32 cellular contexts compared by ENCODE assay signal in the genomic region with DNA sequence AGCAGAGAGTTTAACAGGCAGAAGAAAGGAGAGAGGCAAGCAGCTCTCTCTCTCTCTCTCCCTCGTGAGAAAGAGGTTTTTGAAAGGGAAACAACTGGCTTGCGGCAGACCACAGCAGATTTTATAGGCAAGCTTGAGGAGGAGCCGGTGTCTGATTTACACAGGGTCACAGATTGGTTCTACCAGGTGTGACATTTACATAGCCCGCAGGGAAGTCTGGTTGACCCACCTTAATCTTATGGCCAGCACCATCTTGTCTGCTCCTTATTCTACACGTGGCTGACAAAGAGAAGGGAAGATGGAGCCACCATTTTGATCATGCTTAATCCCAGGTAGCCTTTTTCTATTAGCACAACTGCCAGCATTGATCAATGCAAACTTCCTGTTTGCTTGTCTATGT.
"Had no signal": no experiment of that assay in that cellular context is flagged by ENCODE, and none has a peak within 500 bp of the region (broad histone marks: within the 10 kb centered on the region; RNA-seq: fewer than 3 reads in every experiment).

No MANE protein-coding gene starts in this region.

- H3K9me3 Mint-ChIP-seq: activated CD4-positive, alpha-beta memory T cell treated with anti-CD3 and anti-CD28 coated beads, Interleukin-2, amount 10 ng/mL, durations not matched to agents 7 days and 5 days; activated CD4-positive, alpha-beta T cell treated with anti-CD3 and anti-CD28 coated beads, Interleukin-2, amount 10 ng/mL, durations not matched to agents 24 days and 14 days; activated T-cell treated with anti-CD3 and anti-CD28 coated beads, Interleukin-2, amount 50 U/mL, for 4 hours; activated T-helper 17 cell treated with anti-CD3 and anti-CD28 coated beads, Interleukin-2, amount 50 U/mL, for 72 hours; T-helper 1 cell treated with Interleukin-12 subunit alpha and Interleukin-12 subunit beta and Interleukin-4 antibody, amounts not matched to agents 30 μg/mL and 1 μg/mL, for 36 hours had no signal

- H3K4me1 Mint-ChIP-seq: activated CD4-positive, alpha-beta memory T cell treated with anti-CD3 and anti-CD28 coated beads, Interleukin-2, amount 10 ng/mL, durations not matched to agents 7 days and 5 days; activated CD4-positive, alpha-beta T cell treated with anti-CD3 and anti-CD28 coated beads, Interleukin-2, amount 10 ng/mL, durations not matched to agents 24 days and 14 days; activated T-helper 17 cell treated with anti-CD3 and anti-CD28 coated beads, Interleukin-2, amount 50 U/mL, for 72 hours; nephron; stimulated activated memory B cell treated with anti-CD40 and anti-IgM and Interleukin-4, amounts not matched to agents 10 μg/mL and 1 μg/mL and 100 μg/mL, for 72 hours; stimulated activated naive CD8-positive, alpha-beta T cell treated with anti-CD3 and anti-CD28 coated beads, Interleukin-15, amount 100 ng/mL, for 72 hours had no signal

- H3K4me1 ChIP-seq: gastroesophageal sphincter, left lung, lower lobe of right lung, pancreas, prostate gland, sigmoid colon, thyroid gland, upper lobe of left lung, vagina had no signal

- H3K27me3 ChIP-seq: brain microvascular endothelial cell, gastroesophageal sphincter, left lung, pancreas, sigmoid colon, thyroid gland, upper lobe of left lung, vagina had no signal

- H3K4me3 Mint-ChIP-seq: activated CD4-positive, alpha-beta memory T cell treated with anti-CD3 and anti-CD28 coated beads, Interleukin-2, amount 10 ng/mL, durations not matched to agents 7 days and 5 days; activated CD4-positive, alpha-beta T cell treated with anti-CD3 and anti-CD28 coated beads, Interleukin-2, amount 10 ng/mL, durations not matched to agents 24 days and 14 days; activated T-cell treated with anti-CD3 and anti-CD28 coated beads, Interleukin-2, amount 50 U/mL, for 4 hours; activated T-helper 17 cell treated with anti-CD3 and anti-CD28 coated beads, Interleukin-2, amount 50 U/mL, for 72 hours; nephron; stimulated activated memory B cell treated with anti-CD40 and anti-IgM and Interleukin-4, amounts not matched to agents 10 μg/mL and 1 μg/mL and 100 μg/mL, for 72 hours; stimulated activated naive CD8-positive, alpha-beta T cell treated with anti-CD3 and anti-CD28 coated beads, Interleukin-15, amount 100 ng/mL, for 72 hours; T-helper 1 cell treated with Interleukin-12 subunit alpha and Interleukin-12 subunit beta and Interleukin-4 antibody, amounts not matched to agents 30 μg/mL and 1 μg/mL, for 36 hours had no signal

- H3K36me3 ChIP-seq: brain microvascular endothelial cell, gastroesophageal sphincter, left lung, lower lobe of right lung, pancreas, prostate gland, sigmoid colon, thyroid gland, upper lobe of left lung, vagina had no signal

- H3K9me3 ChIP-seq: gastroesophageal sphincter, left lung, lower lobe of right lung, pancreas, prostate gland, sigmoid colon, thyroid gland, upper lobe of left lung, vagina had no signal

- DNase-seq: activated CD4-positive, alpha-beta memory T cell treated with anti-CD3 and anti-CD28 coated beads, Interleukin-2, amount 10 ng/mL, durations not matched to agents 7 days and 5 days; activated CD4-positive, alpha-beta T cell treated with anti-CD3 and anti-CD28 coated beads, Interleukin-2, amount 10 ng/mL, durations not matched to agents 24 days and 14 days; activated gamma-delta T cell treated with Interleukin-2 at 50 U/mL for 16 hours; activated naive CD4-positive, alpha-beta T cell treated with anti-CD3 and anti-CD28 coated beads, Interleukin-2, amount 50 U/mL, for 16 hours; activated T-cell treated with anti-CD3 and anti-CD28 coated beads, Interleukin-2, amount 50 U/mL, for 4 hours; amniotic stem cell; brain microvascular endothelial cell; hippocampal formation; kidney glomerular epithelial cell; left lung; lower lobe of right lung; mesenchymal stem cell; pancreas; retina; sigmoid colon; small intestine; stimulated activated CD4-positive, alpha-beta T cell treated with anti-CD3 and anti-CD28 coated beads, Interleukin-4, amount 100 ng/mL, for 4 hours; stimulated activated CD8-positive, alpha-beta memory T cell treated with anti-CD3 and anti-CD28 coated beads, Interleukin-4, amount 100 ng/mL, for 48 hours; substantia nigra; T-helper 9 cell; thyroid gland; upper lobe of left lung had no signal

- H3K36me3 Mint-ChIP-seq: stimulated activated memory B cell treated with anti-CD40 and anti-IgM and Interleukin-4, amounts not matched to agents 10 μg/mL and 1 μg/mL and 100 μg/mL, for 72 hours had no signal

- ATAC-seq: activated CD4-positive, CD25-positive, alpha-beta regulatory T cell treated with anti-CD3 and anti-CD28 coated beads, Interleukin-2, amount 50 U/mL, for 24 hours; activated T-cell treated with anti-CD3 and anti-CD28 coated beads, Interleukin-2, amount 50 U/mL, for 4 hours; activated T-helper 17 cell treated with anti-CD3 and anti-CD28 coated beads, Interleukin-2, amount 50 U/mL, for 72 hours; gastroesophageal sphincter; left lung; lower lobe of right lung; pancreas; stimulated activated memory B cell treated with anti-CD40 and anti-IgM and Interleukin-4, amounts not matched to agents 10 μg/mL and 1 μg/mL and 100 μg/mL, for 72 hours; stimulated activated naive CD8-positive, alpha-beta T cell treated with anti-CD3 and anti-CD28 coated beads, Interleukin-15, amount 100 ng/mL, for 72 hours had no signal

- H3K27ac ChIP-seq: brain microvascular endothelial cell, gastroesophageal sphincter, left lung, lower lobe of right lung, pancreas, prostate gland, sigmoid colon, thyroid gland, upper lobe of left lung, vagina, VCaP had no signal

- H3K27ac Mint-ChIP-seq: activated CD4-positive, alpha-beta memory T cell treated with anti-CD3 and anti-CD28 coated beads, Interleukin-2, amount 10 ng/mL, durations not matched to agents 7 days and 5 days; activated CD4-positive, alpha-beta T cell treated with anti-CD3 and anti-CD28 coated beads, Interleukin-2, amount 10 ng/mL, durations not matched to agents 24 days and 14 days; activated T-helper 17 cell treated with anti-CD3 and anti-CD28 coated beads, Interleukin-2, amount 50 U/mL, for 72 hours; nephron; stimulated activated memory B cell treated with anti-CD40 and anti-IgM and Interleukin-4, amounts not matched to agents 10 μg/mL and 1 μg/mL and 100 μg/mL, for 72 hours; stimulated activated naive CD8-positive, alpha-beta T cell treated with anti-CD3 and anti-CD28 coated beads, Interleukin-15, amount 100 ng/mL, for 72 hours; T-helper 1 cell treated with Interleukin-12 subunit alpha and Interleukin-12 subunit beta and Interleukin-4 antibody, amounts not matched to agents 30 μg/mL and 1 μg/mL, for 36 hours had no signal

- H3K4me3 ChIP-seq: gastroesophageal sphincter, left lung, lower lobe of right lung, pancreas, prostate gland, sigmoid colon, thyroid gland, upper lobe of left lung, vagina had no signal
